ENCODE assay signal across 1 cellular context in the genomic region with DNA sequence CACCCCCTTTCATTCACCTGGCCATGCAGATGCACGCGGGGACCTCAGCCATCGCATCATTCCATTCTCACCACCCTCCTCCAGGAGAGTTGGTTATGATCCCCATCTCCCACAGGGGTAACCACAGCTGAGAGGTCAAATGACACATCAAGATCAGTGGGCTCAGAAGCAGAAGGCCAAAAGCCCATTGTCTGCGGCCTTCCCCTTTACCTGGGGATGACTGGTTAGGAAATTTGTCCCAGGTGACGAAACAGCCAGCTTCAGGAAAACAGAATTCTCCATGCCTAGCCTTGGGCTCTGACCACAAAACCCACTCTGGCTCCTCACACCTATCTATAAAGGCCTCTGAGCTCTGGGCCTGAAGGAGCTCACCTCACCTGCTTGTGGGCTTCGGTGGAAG.
TF ChIP-seq lines count a peak whose summit lies in the region.

No MANE protein-coding gene starts in this region.

TF ChIP-seq in HepG2, 621 proteins besides CTCF, POLR2A, EP300 and RAD21 (continued from another document):
- TF ChIP-seq ZKSCAN8 (CRISPR knock-in tag; IDR thresholded peaks at IDR 0.05; ENCODE audit: borderline replicate concordance) (no peak), ZNF780A (CRISPR knock-in tag; IDR thresholded peaks at IDR 0.05) (no peak), ATF1 (CRISPR knock-in tag; IDR thresholded peaks at IDR 0.05) (no peak), HNF4G (IDR thresholded peaks at IDR 0.05; ENCODE audit: borderline replicate concordance, low read depth, low read length) (no peak), HNF4G (CRISPR knock-in tag; IDR thresholded peaks at IDR 0.05; ENCODE audit: borderline replicate concordance, low read depth) (no peak), ZNF644 (CRISPR knock-in tag; IDR thresholded peaks at IDR 0.05; ENCODE audit: low read depth) (no peak), ZNF274 (CRISPR knock-in tag; IDR thresholded peaks at IDR 0.05) (no peak)
- TF ChIP-seq, protein P1, sequence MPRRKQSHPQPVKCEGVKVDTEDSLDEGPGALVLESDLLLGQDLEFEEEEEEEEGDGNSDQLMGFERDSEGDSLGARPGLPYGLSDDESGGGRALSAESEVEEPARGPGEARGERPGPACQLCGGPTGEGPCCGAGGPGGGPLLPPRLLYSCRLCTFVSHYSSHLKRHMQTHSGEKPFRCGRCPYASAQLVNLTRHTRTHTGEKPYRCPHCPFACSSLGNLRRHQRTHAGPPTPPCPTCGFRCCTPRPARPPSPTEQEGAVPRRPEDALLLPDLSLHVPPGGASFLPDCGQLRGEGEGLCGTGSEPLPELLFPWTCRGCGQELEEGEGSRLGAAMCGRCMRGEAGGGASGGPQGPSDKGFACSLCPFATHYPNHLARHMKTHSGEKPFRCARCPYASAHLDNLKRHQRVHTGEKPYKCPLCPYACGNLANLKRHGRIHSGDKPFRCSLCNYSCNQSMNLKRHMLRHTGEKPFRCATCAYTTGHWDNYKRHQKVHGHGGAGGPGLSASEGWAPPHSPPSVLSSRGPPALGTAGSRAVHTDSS (CRISPR knock-in tag; conservative IDR thresholded peaks at IDR 0.05) = no peak
